ENCODE assay signal across 29 cellular contexts in the genomic region with DNA sequence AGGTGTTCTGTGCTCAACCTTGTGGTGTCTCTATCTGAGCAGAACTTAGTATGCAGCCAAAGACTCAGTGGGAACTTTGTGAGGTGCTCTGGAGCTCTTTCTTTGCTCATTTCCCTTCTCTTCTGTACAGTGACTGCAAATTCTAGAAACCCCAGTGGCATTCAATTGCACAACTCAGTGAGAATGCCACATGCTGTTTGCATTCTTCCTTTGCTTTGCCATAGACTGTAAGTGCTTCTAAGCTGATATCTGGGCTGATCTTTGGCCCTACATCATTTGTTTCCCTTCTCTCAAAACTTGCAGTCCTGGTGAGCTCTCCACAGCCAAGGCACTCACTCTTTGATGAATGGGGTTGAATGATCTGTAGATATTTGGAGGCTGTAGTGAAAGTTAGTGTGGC. TPM values are rescaled to one million over a fixed set of nuclear protein-coding genes. Genes with fewer than 3 reads are reported as not detected.
DNase-seq lines count a peak whose midpoint lies in the region; ATAC-seq and TF ChIP-seq lines count a peak whose summit lies in the region.
"Had no signal": no experiment of that assay in that cellular context is flagged by ENCODE, and none has a peak within 500 bp of the region (broad histone marks: within the 10 kb centered on the region; RNA-seq: fewer than 3 reads in every experiment).

No MANE protein-coding gene starts in this region.

- H2AK5ac ChIP-seq in IMR-90 (ENCODE audit: low read depth, low read length): no peak overlapping the region

- no peak overlapping the region for H4K8ac ChIP-seq in IMR-90 (ENCODE audit: low read depth in 2 of 2, low read length in 2 of 2)

- no peaks in the 10 kb centered on the region for H4K20me1 ChIP-seq in IMR-90 (ENCODE audit: insufficient read depth, low read length)

- DNase-seq in AG20443 (ENCODE audit: low spot score): peak; percentile 19
- peak; percentile 4 for DNase-seq in IMR-90
- peak; percentile 63 for DNase-seq in choroid plexus epithelial cell (ENCODE audit: low read depth)
- no peak for DNase-seq in left lobe of liver (ENCODE audit: low spot score)
- DNase-seq in RKO (ENCODE audit: low spot score): no peak
- DNase-seq in kidney tubule cell (ENCODE audit: low spot score): no peak
- DNase-seq in GM19240 (ENCODE audit: insufficient read length, low spot score): no peak
- DNase-seq: activated CD4-positive, CD25-positive, alpha-beta regulatory T cell treated with anti-CD3 and anti-CD28 coated beads, Interleukin-2, amount 50 U/mL, for 72 hours; activated CD8-positive, alpha-beta T cell treated with anti-CD3 and anti-CD28 coated beads, Interleukin-2, amount 10 ng/mL, durations not matched to agents 7 days and 5 days; activated T-cell treated with anti-CD3 and anti-CD28 coated beads for 4 hours; DMS79 treated with DMSO at 0.1 percent for 48 hours; gastrocnemius medialis; left ventricle myocardium inferior; midbrain; naive thymus-derived CD8-positive, alpha-beta T cell; NCI-H1417 treated with DMSO at 0.1 percent for 48 hours; NCI-H510A treated with DMSO at 0.1 percent for 48 hours; occipital lobe; Peyer's patch; stimulated activated CD4-positive, alpha-beta T cell treated with anti-CD3 and anti-CD28 coated beads, Interleukin-2, amount 100 ng/mL, for 48 hours; substantia nigra; T-cell; upper lobe of left lung had no signal

- H3K36me3 ChIP-seq in IMR-90 (ENCODE audit: control insufficient read depth, insufficient read depth, low read length): no peaks in the 10 kb centered on the region
- H3K36me3 ChIP-seq: BLaER1 treated with 17β-estradiol and CSF1 and Interleukin-3, amounts not matched to agents 10 nM and 100 nM; gastrocnemius medialis; left ventricle myocardium inferior; Peyer's patch; upper lobe of left lung had no signal

- POLR2A ChIA-PET in IMR-90 (lab: Charles Lee; ENCODE audit: unreplicated experiment): no interaction called here

- no peak overlapping the region for H3K18ac ChIP-seq in IMR-90 (ENCODE audit: low read depth, low read length)

- H2BK5ac ChIP-seq in IMR-90 (ENCODE audit: low read depth, low read length, poor library complexity, severe bottlenecking): no peak overlapping the region

- CTCF ChIA-PET in IMR-90 (lab: Yijun Ruan, JAX): no interaction called here

- H4K91ac ChIP-seq in IMR-90 (ENCODE audit: insufficient read depth, low read depth, low read length): no peak overlapping the region

- no peaks in the 10 kb centered on the region for H3K9me1 ChIP-seq in IMR-90 (ENCODE audit: insufficient read depth, low read length)

- peak; percentile 47 for ATAC-seq in IMR-90 (ENCODE audit: low read depth)
- ATAC-seq in left lobe of liver: peak; percentile 66
- no peak for ATAC-seq in HG02870 (IDR thresholded peaks at IDR 0.05; ENCODE audit: unreplicated experiment)
- ATAC-seq: activated CD8-positive, alpha-beta T cell treated with anti-CD3 and anti-CD28 coated beads, Interleukin-2, amount 10 ng/mL, durations not matched to agents 7 days and 5 days; gastrocnemius medialis; naive thymus-derived CD8-positive, alpha-beta T cell; stimulated activated effector memory CD8-positive, alpha-beta T cell treated with anti-CD3 and anti-CD28 coated beads, Interleukin-12 subunit alpha, Interleukin-12 subunit beta, amount 100 ng/mL, for 72 hours; T-cell had no signal

- H3K23ac ChIP-seq in IMR-90 (ENCODE audit: low read depth, low read length): no peak overlapping the region

- H2BK20ac ChIP-seq in IMR-90 (ENCODE audit: low read depth, low read length): no peak overlapping the region

- H3K14ac ChIP-seq in IMR-90 (replicated peaks; ENCODE audit: low read depth, low read length): no peak overlapping the region

- H2AK9ac ChIP-seq in IMR-90 (replicated peaks; ENCODE audit: low read depth, low read length, poor library complexity): no peak overlapping the region

- H2BK120ac ChIP-seq in IMR-90 (ENCODE audit: low read depth, low read length): no peak overlapping the region

- intact Hi-C loops in IMR-90 (cut with micrococcal nuclease): no loop called here

- H3K27me3 ChIP-seq in IMR-90 (ENCODE audit: control insufficient read depth, insufficient read depth, low read length): no peaks in the 10 kb centered on the region; the same call in 1 of the 2 replicates
- H3K27me3 ChIP-seq: gastrocnemius medialis, hepatocyte, Peyer's patch had no signal

- no peak for TF ChIP-seq RAD21 in IMR-90 (IDR thresholded peaks at IDR 0.05; ENCODE audit: low read length)

- H2BK15ac ChIP-seq in IMR-90 (ENCODE audit: low read depth, low read length): no peak overlapping the region

- no peak for TF ChIP-seq POLR2A in IMR-90 (IDR thresholded peaks at IDR 0.05; ENCODE audit: low read depth, low read length)

- peaks cover 2% of the 10 kb centered on the region; the same call in 1 of the 2 replicates for H3K9me3 ChIP-seq in IMR-90 (ENCODE audit: control insufficient read depth, insufficient read depth, low read length)
- H3K9me3 ChIP-seq: BLaER1 treated with 17β-estradiol and CSF1 and Interleukin-3, amounts not matched to agents 10 nM and 100 nM; Caco-2; gastrocnemius medialis; left ventricle myocardium inferior; Peyer's patch; upper lobe of left lung had no signal

- H3K56ac ChIP-seq in IMR-90 (ENCODE audit: extremely low read depth, insufficient read depth, low read length): no peak overlapping the region

- H3K4me3 ChIP-seq in IMR-90 (ENCODE audit: insufficient read depth, low read depth, low read length): no peak overlapping the region
- no peak overlapping the region for H3K4me3 ChIP-seq in choroid plexus epithelial cell (ENCODE audit: low read depth, low read length)
- H3K4me3 ChIP-seq: BLaER1 treated with 17β-estradiol and CSF1 and Interleukin-3, amounts not matched to agents 10 nM and 100 nM; gastrocnemius medialis; hepatocyte; left ventricle myocardium inferior; Peyer's patch; upper lobe of left lung had no signal

- H3K9ac ChIP-seq in IMR-90 (ENCODE audit: low read depth, low read length): no peak overlapping the region
- H3K9ac ChIP-seq: BLaER1 treated with 17β-estradiol and CSF1 and Interleukin-3, amounts not matched to agents 10 nM and 100 nM had no signal

- dilution Hi-C loops in IMR-90 (cut with HindIII; ENCODE audit: low sequenced_read_pairs, unreplicated experiment): no loop called here

- in situ Hi-C loops in IMR-90 (cut with MboI; ENCODE audit: low sequenced_read_pairs): no loop called here

- H3K4me1 ChIP-seq in IMR-90 (ENCODE audit: control insufficient read depth, insufficient read depth, low read length): peaks cover 1% of the 10 kb centered on the region; the same call in 1 of the 2 replicates
- H3K4me1 ChIP-seq: Caco-2, gastrocnemius medialis, left ventricle myocardium inferior, Peyer's patch, upper lobe of left lung had no signal

- H4K5ac ChIP-seq in IMR-90 (ENCODE audit: low read depth, low read length): no peak overlapping the region

- no peaks in the 10 kb centered on the region for H3K79me1 ChIP-seq in IMR-90 (ENCODE audit: low read depth in 1 of 2, low read length in 2 of 2)

- H3K4me2 ChIP-seq in IMR-90 (ENCODE audit: low read depth, low read length): no peak overlapping the region
- H3K4me2 ChIP-seq: BLaER1 treated with 17β-estradiol and CSF1 and Interleukin-3, amounts not matched to agents 10 nM and 100 nM; hepatocyte had no signal

- no peak overlapping the region for H3K27ac ChIP-seq in IMR-90 (ENCODE audit: insufficient read depth, low read length)
- H3K27ac ChIP-seq: BLaER1 treated with 17β-estradiol and CSF1 and Interleukin-3, amounts not matched to agents 10 nM and 100 nM; gastrocnemius medialis; hepatocyte; left ventricle myocardium inferior; Peyer's patch; upper lobe of left lung had no signal

- H3K4ac ChIP-seq in IMR-90 (ENCODE audit: low read depth, low read length): no peak overlapping the region

- TF ChIP-seq CTCF in IMR-90 (conservative IDR thresholded peaks at IDR 0.05; ENCODE audit: low read depth, low read length): no peak
- TF ChIP-seq CTCF in choroid plexus epithelial cell (conservative IDR thresholded peaks at IDR 0.05; ENCODE audit: low read depth, low read length): no peak

- H2AFZ ChIP-seq in IMR-90 (replicated peaks; ENCODE audit: low read length, poor library complexity): no peak overlapping the region
- H2AFZ ChIP-seq: hepatocyte had no signal

- BruUV-seq in IMR-90 (replicated peaks; lab: Mats Ljungman, UMichigan): no TSS peak

TF ChIP-seq in IMR-90, 13 proteins besides CTCF, POLR2A, EP300 and RAD21:
- peak; percentile 66 for TF ChIP-seq CEBPB (IDR thresholded peaks at IDR 0.05; ENCODE audit: low read depth, low read length)
- TF ChIP-seq CHD1 (IDR thresholded peaks at IDR 0.05; ENCODE audit: low read depth, low read length): no peak

RNA-seq across cellular contexts. Expression of gene PNMA3, which starts 7.0 kb away (rescaled TPM):
- total RNA-seq in IMR-90 (2012; rRNA removed) (not detected in 2 replicates), left lobe of liver (0.23 TPM)
- 0.03 TPM in 1 of 2 replicates, not detected in the other for polyA plus RNA-seq in IMR-90 (2012; rRNA removed)
- not detected in 2 replicates for polyA plus RNA-seq in IMR-90 (2012; cell fraction: cytosol; rRNA removed)
- polyA plus RNA-seq in IMR-90 (2012; cell fraction: nucleus; rRNA removed; ENCODE audit: low replicate concordance): 0.22 and 0.23 TPM in 2 replicates
- total RNA-seq: Caco-2, gastrocnemius medialis, MCF 10A had no signal

RNA-seq across cellular contexts. Expression of gene PNMA6A, which starts 8.9 kb away (rescaled TPM):
- 0.18 and 0.28 TPM in 2 replicates for total RNA-seq in IMR-90 (2012; rRNA removed)
- polyA plus RNA-seq in IMR-90 (2012; rRNA removed): 0.21 and 0.37 TPM in 2 replicates
- 0.44 and 0.52 TPM in 2 replicates for polyA plus RNA-seq in IMR-90 (2012; cell fraction: cytosol; rRNA removed)
- polyA plus RNA-seq in IMR-90 (2012; cell fraction: nucleus; rRNA removed; ENCODE audit: low replicate concordance): 0.66 and 1.0 TPM in 2 replicates
- total RNA-seq in left lobe of liver: 4.0 TPM
- total RNA-seq: Caco-2, MCF 10A had no signal
- polyA plus RNA-seq: naive thymus-derived CD8-positive, alpha-beta T cell had no signal

Comparison
In these comparisons a context has a peak if more than half of its experiments do, and no peak if none do; other contexts are left out.
1. DNase-seq: peak in AG20443 (single experiment), IMR-90 (single experiment) and choroid plexus epithelial cell (single experiment); none in left lobe of liver (single experiment), RKO (single experiment), kidney tubule cell (single experiment) and GM19240 (single experiment).